In the genomic region with DNA sequence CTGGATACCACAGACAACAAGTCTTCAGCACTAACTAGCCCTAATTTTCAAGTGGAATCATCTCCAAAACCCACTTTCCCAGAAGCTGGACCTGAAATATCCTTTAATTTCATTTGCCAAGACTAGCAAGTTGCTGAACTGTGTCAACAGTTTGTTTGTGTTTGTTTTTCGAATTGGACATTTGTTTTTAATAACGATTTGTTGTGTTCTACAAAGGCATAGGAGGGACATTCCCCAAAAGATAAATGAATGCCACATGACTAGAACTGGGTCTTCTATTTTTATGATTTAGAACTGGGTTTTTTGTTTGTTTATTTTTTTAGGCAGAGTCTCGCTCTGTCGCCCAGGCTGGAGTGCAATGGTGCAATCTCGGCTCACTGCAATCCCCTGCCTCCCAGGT, we compare ENCODE assay signal across 16 cellular contexts. TPM values are rescaled to one million over a fixed set of nuclear protein-coding genes. Genes with fewer than 3 reads are reported as not detected.
DNase-seq lines count a peak whose midpoint lies in the region; ATAC-seq, FAIRE-seq and TF ChIP-seq lines count a peak whose summit lies in the region.
"Had no signal": no experiment of that assay in that cellular context is flagged by ENCODE, and none has a peak within 500 bp of the region (broad histone marks: within the 10 kb centered on the region; RNA-seq: fewer than 3 reads in every experiment).

No MANE protein-coding gene starts in this region.

- ATAC-seq in T-helper 17 cell (no peak), memory B cell (ENCODE audit: low read depth) (no peak), GM18498 (IDR thresholded peaks at IDR 0.05; ENCODE audit: unreplicated experiment) (no peak)
- ATAC-seq: GM12878, GM23338 had no signal

- H3K27ac Mint-ChIP-seq in T-helper 17 cell (peak overlapping the region; percentile 47), memory B cell (peak overlapping the region; percentile 16)
- H3K27ac Mint-ChIP-seq: CD4-positive, alpha-beta T cell; GM23338 had no signal

- FAIRE-seq in GM12891 (lab: Jason Lieb, UNC), result no peak
- FAIRE-seq: GM12878 had no signal

- no peaks in the 10 kb centered on the region for H3K9me3 Mint-ChIP-seq in memory B cell
- H3K9me3 Mint-ChIP-seq: CD4-positive, alpha-beta T cell; GM23338 had no signal

- H3K36me3 Mint-ChIP-seq in T-helper 17 cell (ENCODE audit: low read depth) (peaks cover 4% of the 10 kb centered on the region), memory B cell (peaks cover 4% of the 10 kb centered on the region)

- H3K4me1 Mint-ChIP-seq in T-helper 17 cell, result peaks cover 31% of the 10 kb centered on the region
- peaks cover 12% of the 10 kb centered on the region for H3K4me1 Mint-ChIP-seq in memory B cell

- DNase-seq in T-helper 17 cell (no peak), fibroblast of gingiva (ENCODE audit: low read depth) (peak; percentile 68), memory B cell (ENCODE audit: low spot score in 2 of 2) (no peak), GM12891 (ENCODE audit: insufficient read length, low spot score) (no peak), iPS-NIHi11 (ENCODE audit: low spot score) (no peak), RPMI8226 (no peak)
- DNase-seq: ACHN; Calu3; CD4-positive, alpha-beta T cell; DMS79; H7 had no signal

- TF ChIP-seq CTCF in 22Rv1 (IDR thresholded peaks at IDR 0.05), result no peak

- H3K4me3 Mint-ChIP-seq in T-helper 17 cell (no peak overlapping the region), memory B cell (no peak overlapping the region)
- H3K4me3 Mint-ChIP-seq: CD4-positive, alpha-beta T cell; GM23338 had no signal

- TF ChIP-seq POLR2A in GM12891 (IDR thresholded peaks at IDR 0.05; ENCODE audit: low read depth, low read length), result no peak

- H3K9me3 ChIP-seq in T-helper 17 cell (ENCODE audit: control insufficient read depth, low read length, poor library complexity, severe bottlenecking), result no peaks in the 10 kb centered on the region
- H3K9me3 ChIP-seq: BLaER1 treated with 17β-estradiol and CSF1 and Interleukin-3, amounts not matched to agents 10 nM and 100 nM had no signal

- peak overlapping the region; percentile 41 for H3K27ac ChIP-seq in 22Rv1
- H3K27ac ChIP-seq: BLaER1 treated with 17β-estradiol and CSF1 and Interleukin-3, amounts not matched to agents 10 nM and 100 nM had no signal

- no peaks in the 10 kb centered on the region for H3K27me3 Mint-ChIP-seq in T-helper 17 cell
- H3K27me3 Mint-ChIP-seq in memory B cell, result no peaks in the 10 kb centered on the region
- H3K27me3 Mint-ChIP-seq: CD4-positive, alpha-beta T cell had no signal

TF ChIP-seq in GM12891, 5 proteins besides CTCF, POLR2A, EP300 and RAD21:
- TF ChIP-seq POLR2AphosphoS5 (IDR thresholded peaks at IDR 0.05; ENCODE audit: low read depth, low read length) (no peak), TAF1 (IDR thresholded peaks at IDR 0.05; ENCODE audit: low read depth, low read length) (no peak), PAX5 (IDR thresholded peaks at IDR 0.05; ENCODE audit: insufficient read depth, low read length, severe bottlenecking) (no peak), POU2F2 (IDR thresholded peaks at IDR 0.05; ENCODE audit: low read depth, low read length) (no peak), SPI1 (IDR thresholded peaks at IDR 0.05; ENCODE audit: low read depth, low read length) (no peak)

RNA-seq across cellular contexts. Expression of a gene that starts 17.9 kb away (rescaled TPM):
- total RNA-seq in T-helper 17 cell, result 10 to 100 TPM; 24.7 to 27.3 TPM
- polyA plus RNA-seq in GM12891 (2012; ENCODE audit: low read depth, missing spikeins), result 7.9 TPM
